8 cellular contexts compared by ENCODE assay signal in the genomic region with DNA sequence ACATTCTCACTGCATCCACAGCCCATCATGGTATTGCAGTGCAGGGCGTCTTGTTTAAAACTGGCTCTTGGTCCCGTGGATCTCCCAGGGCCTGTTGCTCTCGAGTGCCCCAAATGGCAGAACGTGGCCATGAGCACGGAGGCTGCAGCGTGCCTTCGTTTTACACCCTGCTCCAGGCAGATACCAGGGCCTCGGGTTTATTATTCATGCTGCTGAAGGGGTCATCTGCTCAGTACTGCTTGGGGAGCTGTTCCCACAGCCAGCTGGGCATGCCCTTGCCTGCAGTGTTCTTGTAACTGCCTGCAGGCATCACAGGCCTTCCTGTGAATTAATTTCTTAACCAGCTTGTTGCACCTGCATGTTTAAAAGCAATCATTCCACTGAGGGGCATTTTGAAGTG.
DNase-seq lines count a peak whose midpoint lies in the region; ATAC-seq and TF ChIP-seq lines count a peak whose summit lies in the region.

No MANE protein-coding gene starts in this region.

- peak; percentile 56 for ATAC-seq in activated T-helper 17 cell treated with anti-CD3 and anti-CD28 coated beads, Interleukin-2, amount 50 U/mL, for 72 hours (replicated peaks)
- no peak for ATAC-seq in GM18519 (IDR thresholded peaks at IDR 0.05; ENCODE audit: low FRiP score, unreplicated experiment)

- H3K9ac ChIP-seq in BLaER1 = no peak overlapping the region

- H3K27ac ChIP-seq in BLaER1 (no peak overlapping the region), coronary artery (no peak overlapping the region)

- H3K4me1 ChIP-seq in BLaER1 = peaks cover 39% of the 10 kb centered on the region

- peak overlapping the region; percentile 98 for H3K27ac Mint-ChIP-seq in activated T-helper 17 cell treated with anti-CD3 and anti-CD28 coated beads, Interleukin-2, amount 50 U/mL, for 72 hours
- H3K27ac Mint-ChIP-seq in glutamatergic neuron (ENCODE audit: unreplicated experiment) = no peak overlapping the region

- H4K20me1 ChIP-seq in BLaER1 = peaks cover 24% of the 10 kb centered on the region

- peaks cover 38% of the 10 kb centered on the region; the same call in 1 of the 2 replicates for H3K36me3 ChIP-seq in BLaER1

- peak overlapping the region; percentile 87 for H3K4me3 Mint-ChIP-seq in activated T-helper 17 cell treated with anti-CD3 and anti-CD28 coated beads, Interleukin-2, amount 50 U/mL, for 72 hours
- H3K4me3 Mint-ChIP-seq in glutamatergic neuron (ENCODE audit: unreplicated experiment) = no peak overlapping the region

- H3K4me3 ChIP-seq in BLaER1 (no peak overlapping the region), coronary artery (no peak overlapping the region)

- peaks cover 75% of the 10 kb centered on the region for H3K36me3 Mint-ChIP-seq in activated T-helper 17 cell treated with anti-CD3 and anti-CD28 coated beads, Interleukin-2, amount 50 U/mL, for 72 hours (ENCODE audit: low read depth)
- H3K36me3 Mint-ChIP-seq in glutamatergic neuron (ENCODE audit: unreplicated experiment) = peaks cover 24% of the 10 kb centered on the region

- H3K27me3 Mint-ChIP-seq in activated T-helper 17 cell treated with anti-CD3 and anti-CD28 coated beads, Interleukin-2, amount 50 U/mL, for 72 hours = no peaks in the 10 kb centered on the region
- peaks cover 11% of the 10 kb centered on the region for H3K27me3 Mint-ChIP-seq in glutamatergic neuron (ENCODE audit: unreplicated experiment)

- peaks cover 58% of the 10 kb centered on the region for H3K4me1 Mint-ChIP-seq in activated T-helper 17 cell treated with anti-CD3 and anti-CD28 coated beads, Interleukin-2, amount 50 U/mL, for 72 hours
- H3K4me1 Mint-ChIP-seq in glutamatergic neuron (ENCODE audit: low read depth, unreplicated experiment) = peaks cover 8% of the 10 kb centered on the region

- H3K9me3 Mint-ChIP-seq in activated T-helper 17 cell treated with anti-CD3 and anti-CD28 coated beads, Interleukin-2, amount 50 U/mL, for 72 hours = no peaks in the 10 kb centered on the region
- H3K9me3 Mint-ChIP-seq in glutamatergic neuron (ENCODE audit: unreplicated experiment) = peaks cover 10% of the 10 kb centered on the region

- no peaks in the 10 kb centered on the region for H3K9me3 ChIP-seq in BLaER1

- no peaks in the 10 kb centered on the region for H3K27me3 ChIP-seq in BLaER1

- TF ChIP-seq CTCF in glutamatergic neuron (IDR thresholded peaks at IDR 0.05; ENCODE audit: partially characterized antibody, unreplicated experiment) = no peak
- TF ChIP-seq CTCF in coronary artery (IDR thresholded peaks at IDR 0.05) = no peak

- H3K4me2 ChIP-seq in BLaER1 = peak overlapping the region; percentile 43

- peak; percentile 81 for DNase-seq in NCI-H1694 treated with DMSO at 0.1 percent for 48 hours (lab: John Stamatoyannopoulos, UW)
- DNase-seq in glutamatergic neuron = peak; percentile 47
- peak in 2 of 3 experiments; percentile 47 to 48 for DNase-seq in stimulated activated CD4-positive, alpha-beta T cell treated with anti-CD3 and anti-CD28 coated beads, TNF-alpha, amount 100 ng/mL, for 4 hours (ENCODE audit: low read depth in 3 of 3)
- DNase-seq in NCI-H1092 treated with DMSO at 0.1 percent for 48 hours (lab: John Stamatoyannopoulos, UW) = no peak
- no peak for DNase-seq in coronary artery (ENCODE audit: low spot score)

Comparison
In these comparisons a context has a peak if more than half of its experiments do, and no peak if none do; other contexts are left out.
1. DNase-seq: peak in NCI-H1694 treated with DMSO at 0.1 percent for 48 hours (single experiment), glutamatergic neuron (single experiment) and stimulated activated CD4-positive, alpha-beta T cell treated with anti-CD3 and anti-CD28 coated beads, TNF-alpha, amount 100 ng/mL, for 4 hours (2 of 3); none in NCI-H1092 treated with DMSO at 0.1 percent for 48 hours (single experiment) and coronary artery (single experiment).